In genomic region chr10:80498039-80498832, GRCh38 we compare ENCODE assay signal across 8 cellular contexts. TPM values are rescaled to one million over a fixed set of nuclear protein-coding genes. Genes with fewer than 3 reads are reported as not detected.
A peak's percentile ranks its signal among the peaks of the same experiment; 100 is the strongest.
DNase-seq lines count a peak whose midpoint lies in the region; ATAC-seq and TF ChIP-seq lines count a peak whose summit lies in the region.

No MANE protein-coding gene starts in this region.

- TF ChIP-seq CTCF in Calu3 (IDR thresholded peaks at IDR 0.05; ENCODE audit: unreplicated experiment), result no peak
- TF ChIP-seq CTCF in cardiac muscle cell (IDR thresholded peaks at IDR 0.05; ENCODE audit: low read depth, low read length), result no peak
- TF ChIP-seq CTCF in psoas muscle (IDR thresholded peaks at IDR 0.05), result no peak
- TF ChIP-seq CTCF in lower leg skin (IDR thresholded peaks at IDR 0.05), result no peak

- H3K36me3 Mint-ChIP-seq in Calu3 (ENCODE audit: insufficient read depth, unreplicated experiment), result peaks cover 17% of the 10 kb centered on the region
- H3K36me3 Mint-ChIP-seq in activated CD8-positive, alpha-beta T cell treated with anti-CD3 and anti-CD28 coated beads, Interleukin-2, amount 10 ng/mL, durations not matched to agents 7 days and 5 days (ENCODE audit: low read depth), result peaks cover 80% of the 10 kb centered on the region

- H3K27me3 Mint-ChIP-seq in Calu3 (ENCODE audit: unreplicated experiment), result no peaks in the 10 kb centered on the region
- H3K27me3 Mint-ChIP-seq in activated CD8-positive, alpha-beta T cell treated with anti-CD3 and anti-CD28 coated beads, Interleukin-2, amount 10 ng/mL, durations not matched to agents 7 days and 5 days (ENCODE audit: low read depth), result no peaks in the 10 kb centered on the region

- ATAC-seq in activated CD8-positive, alpha-beta T cell treated with anti-CD3 and anti-CD28 coated beads, Interleukin-2, amount 10 ng/mL, durations not matched to agents 7 days and 5 days, result peak; percentile 30
- ATAC-seq in psoas muscle (peak; percentile 33 to 56 (median 40)), GM21390 (IDR thresholded peaks at IDR 0.05; ENCODE audit: unreplicated experiment) (no peak)

- H3K4me1 ChIP-seq in cardiac muscle cell (ENCODE audit: low read depth) (peaks cover 6% of the 10 kb centered on the region), psoas muscle (peaks cover 54% of the 10 kb centered on the region)

- no peak overlapping the region for H3K4me3 Mint-ChIP-seq in Calu3 (ENCODE audit: low read depth, unreplicated experiment)
- peak overlapping the region; percentile 64 for H3K4me3 Mint-ChIP-seq in activated CD8-positive, alpha-beta T cell treated with anti-CD3 and anti-CD28 coated beads, Interleukin-2, amount 10 ng/mL, durations not matched to agents 7 days and 5 days

- intact Hi-C loops in Calu3 (cut with micrococcal nuclease; ENCODE audit: unreplicated experiment), result no loop called here
- intact Hi-C loops in psoas muscle (cut with DNase I), result loop anchor here (2.0 kb wide), 2 partner anchors 43 to 49 kb away; partner anchors contain the start of gene TSPAN14 (in 1 of the 2)
- intact Hi-C loops in lower leg skin (cut with DNase I; ENCODE audit: low total_unique reads), result no loop called here

- POLR2A ChIA-PET in activated CD8-positive, alpha-beta T cell treated with anti-CD3 and anti-CD28 coated beads, Interleukin-2, amount 10 ng/mL, durations not matched to agents 7 days and 5 days (lab: Charles Lee), result interaction anchor here (0.7 to 7.9 kb wide), 11 partner anchors 11 to 84 kb away, joined by 3 to 52 read pairs (median 5); partner anchors contain the start of gene TSPAN14

- H3K27me3 ChIP-seq in cardiac muscle cell (no peaks in the 10 kb centered on the region), psoas muscle (ENCODE audit: insufficient read depth in 3 of 3, low read length in 2 of 3) (no peaks in the 10 kb centered on the region)

- H3K27ac Mint-ChIP-seq in Calu3 (ENCODE audit: unreplicated experiment), result peak overlapping the region; percentile 57
- peak overlapping the region; percentile 90 for H3K27ac Mint-ChIP-seq in activated CD8-positive, alpha-beta T cell treated with anti-CD3 and anti-CD28 coated beads, Interleukin-2, amount 10 ng/mL, durations not matched to agents 7 days and 5 days

- H3K9me3 ChIP-seq in cardiac muscle cell (ENCODE audit: low read depth) (no peaks in the 10 kb centered on the region), psoas muscle (no peaks in the 10 kb centered on the region)

- BruUV-seq in Calu3 (replicated peaks; lab: Mats Ljungman, UMichigan), result no TSS peak

- no peak for TF ChIP-seq POLR2A in lower leg skin (IDR thresholded peaks at IDR 0.05)

- H3K4me1 Mint-ChIP-seq in Calu3 (ENCODE audit: low read depth, unreplicated experiment), result peaks cover 93% of the 10 kb centered on the region
- H3K4me1 Mint-ChIP-seq in activated CD8-positive, alpha-beta T cell treated with anti-CD3 and anti-CD28 coated beads, Interleukin-2, amount 10 ng/mL, durations not matched to agents 7 days and 5 days (ENCODE audit: low read depth), result peaks cover 97% of the 10 kb centered on the region

- H3K4me3 ChIP-seq in cardiac muscle cell, result no peak overlapping the region
- no peak overlapping the region for H3K4me3 ChIP-seq in psoas muscle
- H3K4me3 ChIP-seq in lower leg skin (ENCODE audit: low read depth, poor library complexity, severe bottlenecking), result no peak overlapping the region

- 41 to 43% (median 42%) methylated on average over 8 of the region's 8 CpGs for WGBS in psoas muscle, 3 donors
- 35 to 36% methylated on average over 8 of the region's 8 CpGs for WGBS in lower leg skin, 2 donors

- CTCF ChIA-PET in Calu3 (lab: Charles Lee), result interaction anchor here (0.6 to 2.0 kb wide), 8 partner anchors 11 to 115 kb away, joined by 3 to 9 read pairs (median 4); partner anchors contain the start of gene PRXL2A
- CTCF ChIA-PET in activated CD8-positive, alpha-beta T cell treated with anti-CD3 and anti-CD28 coated beads, Interleukin-2, amount 10 ng/mL, durations not matched to agents 7 days and 5 days (lab: Charles Lee), result interaction anchor here (0.8 to 22.0 kb wide), 8 partner anchors 7 to 120 kb away, joined by 3 to 1113 read pairs (median 18); partner anchors contain the start of gene TSPAN14

- H3K36me3 ChIP-seq in cardiac muscle cell (no peaks in the 10 kb centered on the region), psoas muscle (ENCODE audit: insufficient read depth in 1 of 2, low read depth in 1 of 2) (no peaks in the 10 kb centered on the region)

- no peaks in the 10 kb centered on the region for H3K9me3 Mint-ChIP-seq in Calu3 (ENCODE audit: low read depth, unreplicated experiment)
- no peaks in the 10 kb centered on the region for H3K9me3 Mint-ChIP-seq in activated CD8-positive, alpha-beta T cell treated with anti-CD3 and anti-CD28 coated beads, Interleukin-2, amount 10 ng/mL, durations not matched to agents 7 days and 5 days (ENCODE audit: insufficient read depth)

- no peak for DNase-seq in Calu3
- no peak for DNase-seq in activated CD8-positive, alpha-beta T cell treated with anti-CD3 and anti-CD28 coated beads, Interleukin-2, amount 10 ng/mL, durations not matched to agents 7 days and 5 days
- DNase-seq in cardiac muscle cell (ENCODE audit: low read depth in 1 of 2, low spot score in 1 of 2), result no peak
- peak in 1 of 2 donors; percentile 35 for DNase-seq in psoas muscle
- no peak for DNase-seq in NCI-H146 (lab: John Stamatoyannopoulos, UW)
- DNase-seq in lower leg skin (ENCODE audit: low spot score in 2 of 2), result no peak
- no peak for DNase-seq in HuH-7 (ENCODE audit: low spot score)

- H3K27ac ChIP-seq in cardiac muscle cell, result peak overlapping the region; percentile 60
- peak overlapping the region; percentile 77 for H3K27ac ChIP-seq in psoas muscle

RNA-seq across cellular contexts. Expression of gene SH2D4B, which starts 39.5 kb away (rescaled TPM):
- 0.24 TPM in 1 of 2 replicates, not detected in the other for total RNA-seq in Calu3 (2022)
- total RNA-seq in activated CD8-positive, alpha-beta T cell treated with anti-CD3 and anti-CD28 coated beads, Interleukin-2, amount 10 ng/mL, durations not matched to agents 7 days and 5 days, result under 1 TPM; 0.13 to 0.21 TPM
- total RNA-seq in cardiac muscle cell, result 0.18 TPM in 1 of 2 replicates, not detected in the other
- not detected in 2 replicates for polyA plus RNA-seq in cardiac muscle cell
- total RNA-seq in psoas muscle, result not detected
- under 1 TPM in 1 of 3 donors, not detected in 2; 0.01 TPM for polyA plus RNA-seq in psoas muscle
- total RNA-seq in lower leg skin, result under 1 TPM in 1 of 4 donors, not detected in 3; 0.13 TPM

RNA-seq across cellular contexts. Expression of gene TSPAN14, which starts 44.1 kb away (rescaled TPM):
- total RNA-seq in Calu3 (2022), result 98.6 and 116 TPM in 2 replicates
- 100 to 1,000 TPM; 109 to 117 TPM for total RNA-seq in activated CD8-positive, alpha-beta T cell treated with anti-CD3 and anti-CD28 coated beads, Interleukin-2, amount 10 ng/mL, durations not matched to agents 7 days and 5 days
- 29.5 and 31.6 TPM in 2 replicates for total RNA-seq in cardiac muscle cell
- 55.1 and 57.0 TPM in 2 replicates for polyA plus RNA-seq in cardiac muscle cell
- total RNA-seq in psoas muscle, result 10 to 100 TPM; 23.9 to 33.3 (median 25.7) TPM
- polyA plus RNA-seq in psoas muscle, result 10 to 100 TPM; 19.4 to 20.0 (median 19.6) TPM
- total RNA-seq in lower leg skin, result 100 to 1,000 TPM; 103 to 168 (median 131) TPM

Comparison
In these comparisons a context has a peak if more than half of its experiments do, and no peak if none do; other contexts are left out.
1. intact Hi-C loops: an anchor here in psoas muscle (2.0 kb wide); none called in Calu3 and lower leg skin.